Comparison of ENCODE assay signal across 26 cellular contexts in genomic region chr12:83843531-83843930, GRCh38.
DNase-seq lines count a peak whose midpoint lies in the region; TF ChIP-seq lines count a peak whose summit lies in the region.
"Had no signal": no experiment of that assay in that cellular context is flagged by ENCODE, and none has a peak within 500 bp of the region (broad histone marks: within the 10 kb centered on the region; RNA-seq: fewer than 3 reads in every experiment).

No MANE protein-coding gene starts in this region.

- H3K4me1 ChIP-seq in tibial nerve = peaks cover 0 to 4% (median 0%) of the 10 kb centered on the region in 4 donors
- H3K4me1 ChIP-seq: BLaER1, HAP-1 had no signal

- 17 to 19% methylated on average over 2 of the region's 2 CpGs for WGBS in tibial nerve, 2 donors

- TF ChIP-seq POLR2A in tibial nerve (IDR thresholded peaks at IDR 0.05) = no peak

- no peaks in the 10 kb centered on the region for H3K36me3 ChIP-seq in tibial nerve
- H3K36me3 ChIP-seq: BLaER1, HAP-1 had no signal

- TF ChIP-seq EP300 in tibial nerve (IDR thresholded peaks at IDR 0.05) = no peak

- no peak for TF ChIP-seq CTCF in fibroblast of mammary gland (conservative IDR thresholded peaks at IDR 0.05; ENCODE audit: control insufficient read depth, insufficient read depth, low read depth, low read length)
- TF ChIP-seq CTCF in tibial nerve (IDR thresholded peaks at IDR 0.05) = no peak

- DNase-seq in EH (ENCODE audit: low read depth) = peak; percentile 52
- peak; percentile 70 for DNase-seq in brain pericyte (ENCODE audit: low read depth, low spot score)
- DNase-seq in fibroblast of mammary gland (ENCODE audit: low read depth) = peak; percentile 35
- DNase-seq in left kidney (ENCODE audit: low read depth, low spot score) = peak; percentile 11
- no peak for DNase-seq in NCI-H1930 (lab: John Stamatoyannopoulos, UW)
- no peak for DNase-seq in tibial nerve (ENCODE audit: low spot score in 2 of 2)
- no peak for DNase-seq in middle frontal gyrus (ENCODE audit: extremely low spot score, low spot score)
- DNase-seq in mucosa of gallbladder (ENCODE audit: low spot score) = no peak
- DNase-seq: 8988T; ACHN; CD4-positive, CD25-positive, alpha-beta regulatory T cell; DMS153; DND-41; Karpas-422; NCI-H1092 treated with DMSO at 0.1 percent for 48 hours; NCI-H1436; NCI-H2029; NCI-H446; NCI-H524 treated with DMSO at 0.1 percent for 48 hours; NCI-H774; SIG-M5 had no signal

- no peaks in the 10 kb centered on the region for H3K9me3 ChIP-seq in tibial nerve
- H3K9me3 ChIP-seq: BLaER1, HAP-1 had no signal

- H3K27ac ChIP-seq in tibial nerve = no peak overlapping the region
- H3K27ac ChIP-seq: BLaER1, HL-60, SK-N-MC had no signal

- H3K4me3 ChIP-seq in fibroblast of mammary gland (ENCODE audit: control insufficient read depth, low read depth, low read length) = no peak overlapping the region
- no peak overlapping the region for H3K4me3 ChIP-seq in tibial nerve
- H3K4me3 ChIP-seq: BLaER1, GM23338, HAP-1, SK-N-MC had no signal

- no peaks in the 10 kb centered on the region for H3K27me3 ChIP-seq in tibial nerve
- H3K27me3 ChIP-seq: BLaER1 had no signal

Comparison
In these comparisons a context has a peak if more than half of its experiments do, and no peak if none do; other contexts are left out.
1. DNase-seq: peak in EH (single experiment), brain pericyte (single experiment), fibroblast of mammary gland (single experiment) and left kidney (single experiment); none in NCI-H1930 (0 of 2), tibial nerve (0 of 2), middle frontal gyrus (single experiment) and mucosa of gallbladder (single experiment).